In the genomic region with DNA sequence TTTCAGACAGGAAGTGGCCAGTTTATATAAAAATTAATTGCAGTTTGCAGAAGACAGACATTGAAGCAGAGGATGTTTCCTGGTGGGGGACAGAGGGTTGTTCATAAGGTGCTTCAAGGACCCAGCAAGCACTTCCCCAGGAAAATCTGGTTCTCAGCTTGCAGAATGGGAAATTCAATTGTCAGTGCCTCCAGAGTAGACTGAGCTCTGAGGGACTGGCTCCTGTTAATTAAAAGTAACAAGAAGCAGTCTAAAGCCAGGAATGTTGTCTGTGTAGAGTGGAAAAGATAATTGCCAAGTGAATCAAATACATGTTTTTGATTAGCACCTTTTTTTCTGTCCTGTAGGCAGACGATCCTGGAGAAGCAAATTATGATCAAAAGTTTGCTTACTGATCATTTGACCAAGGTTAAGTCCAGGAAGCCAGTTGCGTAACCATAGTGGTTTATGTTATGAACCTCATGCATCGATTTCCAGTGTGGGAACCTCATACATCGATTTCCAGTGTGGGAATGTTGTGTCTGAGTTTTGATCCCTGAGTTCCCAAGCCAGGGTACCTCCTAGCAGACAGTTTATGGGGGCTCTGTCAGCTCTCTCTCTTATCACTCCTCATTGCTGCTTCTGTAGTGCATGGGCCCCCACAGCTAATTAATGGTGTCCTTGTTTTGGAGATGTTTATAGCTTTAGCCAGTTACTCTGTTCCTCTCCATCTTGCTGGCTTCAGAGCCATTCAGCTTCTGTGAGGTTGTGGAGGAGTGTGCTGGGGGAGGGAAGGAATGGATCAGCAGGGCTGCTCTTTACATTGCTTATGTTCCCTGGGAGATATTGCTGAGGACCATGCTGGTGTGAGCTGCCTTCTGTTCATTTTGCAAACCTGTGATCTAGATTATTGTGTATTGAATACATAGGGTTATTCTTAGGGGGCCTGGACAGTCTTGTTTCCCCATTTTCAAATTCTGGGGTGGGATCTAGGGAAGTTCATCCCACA, we compare ENCODE assay signal across 17 cellular contexts. TPM values are rescaled to one million over a fixed set of nuclear protein-coding genes. Genes with fewer than 3 reads are reported as not detected.
A peak's percentile ranks its signal among the peaks of the same experiment; 100 is the strongest.
DNase-seq lines count a peak whose midpoint lies in the region; ATAC-seq and TF ChIP-seq lines count a peak whose summit lies in the region.
"Had no signal": no experiment of that assay in that cellular context is flagged by ENCODE, and none has a peak within 500 bp of the region (broad histone marks: within the 10 kb centered on the region; RNA-seq: fewer than 3 reads in every experiment).

No MANE protein-coding gene starts in this region.

- ATAC-seq in activated T-cell treated with anti-CD3 and anti-CD28 coated beads, Interleukin-2, amount 50 U/mL, for 72 hours (replicated peaks in 1 of 2) = no peak

- TF ChIP-seq RAD21 in liver (IDR thresholded peaks at IDR 0.05) = no peak

- peaks cover 19% of the 10 kb centered on the region for H3K4me1 Mint-ChIP-seq in chondrocyte (ENCODE audit: low read depth)
- peaks cover under 1% of the 10 kb centered on the region for H3K4me1 Mint-ChIP-seq in activated T-cell treated with anti-CD3 and anti-CD28 coated beads, Interleukin-2, amount 50 U/mL, for 72 hours (ENCODE audit: low read depth)

- no peak overlapping the region for H3K4me3 Mint-ChIP-seq in chondrocyte (ENCODE audit: unreplicated experiment)
- no peak overlapping the region for H3K4me3 Mint-ChIP-seq in activated T-cell treated with anti-CD3 and anti-CD28 coated beads, Interleukin-2, amount 50 U/mL, for 72 hours
- H3K4me3 Mint-ChIP-seq: activated naive CD8-positive, alpha-beta T cell; CD8-positive, alpha-beta memory T cell; neural crest cell had no signal

- H3K9ac ChIP-seq in BLaER1 treated with 17β-estradiol and CSF1 and Interleukin-3, amounts not matched to agents 10 nM and 100 nM = no peak overlapping the region
- no peak overlapping the region for H3K9ac ChIP-seq in liver (ENCODE audit: low read depth in 1 of 2, low read length in 2 of 2)

- peak overlapping the region in 7 of 11 experiments; percentile 4 to 70 (median 54); a peak in 13 of 22 replicates for H3K4me2 ChIP-seq in BLaER1 treated with 17β-estradiol and CSF1 and Interleukin-3, amounts not matched to agents 10 nM and 100 nM

- H3K27ac Mint-ChIP-seq in chondrocyte (ENCODE audit: unreplicated experiment) = peak overlapping the region; percentile 36
- H3K27ac Mint-ChIP-seq in activated T-cell treated with anti-CD3 and anti-CD28 coated beads, Interleukin-2, amount 50 U/mL, for 72 hours = no peak overlapping the region
- H3K27ac Mint-ChIP-seq: activated naive CD8-positive, alpha-beta T cell had no signal

- no peak overlapping the region; a peak in 1 of 22 replicates for H3K27ac ChIP-seq in BLaER1 treated with 17β-estradiol and CSF1 and Interleukin-3, amounts not matched to agents 10 nM and 100 nM
- H3K27ac ChIP-seq in liver (ENCODE audit: low read depth in 1 of 2, low read length in 2 of 2) = peak overlapping the region in 1 of 2 donors; percentile 54
- H3K27ac ChIP-seq: SJSA1, vagina had no signal

- H3K4me3 ChIP-seq in BLaER1 treated with 17β-estradiol and CSF1 and Interleukin-3, amounts not matched to agents 10 nM and 100 nM = no peak overlapping the region
- H3K4me3 ChIP-seq in liver (ENCODE audit: low read depth in 1 of 3, low read length in 3 of 3) = no peak overlapping the region
- H3K4me3 ChIP-seq: SJSA1, vagina had no signal

- peaks cover 0 to 20% (median 16%) of the 10 kb centered on the region in 10 experiments; a peak in 16 of 20 replicates for H3K4me1 ChIP-seq in BLaER1 treated with 17β-estradiol and CSF1 and Interleukin-3, amounts not matched to agents 10 nM and 100 nM
- peaks cover 8 to 14% (median 10%) of the 10 kb centered on the region in 4 donors for H3K4me1 ChIP-seq in liver (ENCODE audit: control insufficient read depth in 4 of 4, insufficient read depth in 4 of 4, low read length in 3 of 4)
- H3K4me1 ChIP-seq: SJSA1 had no signal

- no peaks in the 10 kb centered on the region for H3K9me3 Mint-ChIP-seq in chondrocyte (ENCODE audit: low read depth)
- H3K9me3 Mint-ChIP-seq in activated T-cell treated with anti-CD3 and anti-CD28 coated beads, Interleukin-2, amount 50 U/mL, for 72 hours = no peaks in the 10 kb centered on the region
- H3K9me3 Mint-ChIP-seq: CD8-positive, alpha-beta memory T cell; neural crest cell had no signal

- H4K20me1 ChIP-seq in BLaER1 treated with 17β-estradiol and CSF1 and Interleukin-3, amounts not matched to agents 10 nM and 100 nM = peaks cover 0 to 22% (median 0%) of the 10 kb centered on the region in 11 experiments; a peak in 5 of 22 replicates

- no peaks in the 10 kb centered on the region for H3K27me3 Mint-ChIP-seq in chondrocyte (ENCODE audit: low read depth)
- H3K27me3 Mint-ChIP-seq in activated T-cell treated with anti-CD3 and anti-CD28 coated beads, Interleukin-2, amount 50 U/mL, for 72 hours (ENCODE audit: low read depth) = no peaks in the 10 kb centered on the region
- H3K27me3 Mint-ChIP-seq: activated naive CD8-positive, alpha-beta T cell; CD8-positive, alpha-beta memory T cell had no signal

- no peaks in the 10 kb centered on the region for H3K9me3 ChIP-seq in BLaER1 treated with 17β-estradiol and CSF1 and Interleukin-3, amounts not matched to agents 10 nM and 100 nM (replicated peaks in 1 of 11)
- no peaks in the 10 kb centered on the region for H3K9me3 ChIP-seq in liver (ENCODE audit: control insufficient read depth in 4 of 4, low read length in 3 of 4)
- H3K9me3 ChIP-seq: SJSA1, vagina had no signal

- H3K27me3 ChIP-seq in BLaER1 treated with 17β-estradiol and CSF1 and Interleukin-3, amounts not matched to agents 10 nM and 100 nM = no peaks in the 10 kb centered on the region
- H3K27me3 ChIP-seq in liver (ENCODE audit: control insufficient read depth in 4 of 4, insufficient read depth in 4 of 4, low read length in 3 of 4) = no peaks in the 10 kb centered on the region
- H3K27me3 ChIP-seq: SJSA1, vagina had no signal

- DNase-seq in KBM-7 (peak; percentile 20), chondrocyte (ENCODE audit: low spot score) (no peak), superior temporal gyrus (ENCODE audit: extremely low spot score) (no peak), kidney glomerular epithelial cell (lab: John Stamatoyannopoulos, UW) (no peak), HUDEP-2 (lab: John Stamatoyannopoulos, UW; ENCODE audit: unreplicated experiment in 76 of 76) (no peak)
- DNase-seq in activated T-cell treated with anti-CD3 and anti-CD28 coated beads, Interleukin-2, amount 50 U/mL, for 72 hours = no peak
- DNase-seq: activated CD4-positive, alpha-beta T cell treated with anti-CD3 and anti-CD28 coated beads, Interleukin-2, amount 50 U/mL, for 1 hour; activated T-cell treated with anti-CD3 and anti-CD28 coated beads, Interleukin-2, amount 50 U/mL, for 1 hour; CD8-positive, alpha-beta memory T cell; NCI-H2107; NCI-H526 had no signal

- TF ChIP-seq CTCF in chondrocyte (IDR thresholded peaks at IDR 0.05) (no peak), liver (IDR thresholded peaks at IDR 0.05; ENCODE audit: low read depth, low read length, missing input control) (no peak)

- in situ Hi-C loops in KBM-7 (cut with MboI; ENCODE audit: low pct_unique_long_range_greater_than_20kb, low sequenced_read_pairs) = no loop called here

- H3K36me3 Mint-ChIP-seq in chondrocyte (ENCODE audit: low read depth) = peaks cover 9% of the 10 kb centered on the region
- H3K36me3 Mint-ChIP-seq in activated T-cell treated with anti-CD3 and anti-CD28 coated beads, Interleukin-2, amount 50 U/mL, for 72 hours (ENCODE audit: insufficient read depth in 2 of 2) = peaks cover 0 to 2% of the 10 kb centered on the region in 2 donors

- H3K36me3 ChIP-seq in BLaER1 treated with 17β-estradiol and CSF1 and Interleukin-3, amounts not matched to agents 10 nM and 100 nM = peaks cover 6 to 68% (median 27%) of the 10 kb centered on the region in 11 experiments; a peak in 20 of 22 replicates
- peaks cover 0 to 1% (median 0%) of the 10 kb centered on the region in 4 donors for H3K36me3 ChIP-seq in liver (ENCODE audit: control insufficient read depth in 4 of 4, insufficient read depth in 3 of 4, low read depth in 1 of 4, low read length in 3 of 4)

- WGBS in liver = 22% methylated on average over 4 of the region's 4 CpGs

TF ChIP-seq in liver, 16 proteins besides CTCF, POLR2A, EP300 and RAD21:
- TF ChIP-seq YY1 (IDR thresholded peaks at IDR 0.05) (peak; percentile 17), HNF4A (conservative IDR thresholded peaks at IDR 0.05) (peak; percentile 23 to 43)
- TF ChIP-seq, protein P1, sequence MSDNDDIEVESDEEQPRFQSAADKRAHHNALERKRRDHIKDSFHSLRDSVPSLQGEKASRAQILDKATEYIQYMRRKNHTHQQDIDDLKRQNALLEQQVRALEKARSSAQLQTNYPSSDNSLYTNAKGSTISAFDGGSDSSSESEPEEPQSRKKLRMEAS (IDR thresholded peaks at IDR 0.05) = no peak

RNA-seq across cellular contexts. Expression of a gene that starts 17.1 kb away (rescaled TPM):
- total RNA-seq in chondrocyte (43.6 to 59.8 TPM (median 54.0 TPM) in 3 replicates), liver (1 to 10 TPM; 5.9 to 7.3 TPM)
- 1 to 10 TPM; 4.3 to 7.4 TPM for polyA plus RNA-seq in liver
- total RNA-seq in activated T-cell treated with anti-CD3 and anti-CD28 coated beads, Interleukin-2, amount 50 U/mL, for 72 hours = 10 to 100 TPM; 15.1 to 15.9 TPM

RNA-seq across cellular contexts. Expression of a gene that starts 28.9 kb away (rescaled TPM):
- total RNA-seq in chondrocyte (1.3 to 3.1 TPM (median 3.0 TPM) in 3 replicates), liver (not detected)
- not detected for polyA plus RNA-seq in liver
- total RNA-seq in activated T-cell treated with anti-CD3 and anti-CD28 coated beads, Interleukin-2, amount 50 U/mL, for 72 hours = under 1 TPM; 0.19 to 0.50 TPM
- total RNA-seq: vagina had no signal
- polyA plus RNA-seq: CD8-positive, alpha-beta memory T cell had no signal
